ENCODE assay signal across 11 cellular contexts in genomic region chr6:18327621-18328548, GRCh38. TPM values are rescaled to one million over a fixed set of nuclear protein-coding genes. Genes with fewer than 3 reads are reported as not detected.
DNase-seq lines count a peak whose midpoint lies in the region; ATAC-seq and TF ChIP-seq lines count a peak whose summit lies in the region.
"Had no signal": no experiment of that assay in that cellular context is flagged by ENCODE, and none has a peak within 500 bp of the region (broad histone marks: within the 10 kb centered on the region; RNA-seq: fewer than 3 reads in every experiment).

No MANE protein-coding gene starts in this region.

- H3K36me3 ChIP-seq in skeletal muscle tissue (ENCODE audit: control insufficient read depth in 3 of 3, insufficient read depth in 3 of 3, low read length in 3 of 3), result no peaks in the 10 kb centered on the region
- H3K36me3 ChIP-seq: cardiac muscle cell had no signal

- ATAC-seq in GM18867 (IDR thresholded peaks at IDR 0.05; ENCODE audit: unreplicated experiment) (no peak), HG02852 (IDR thresholded peaks at IDR 0.05; ENCODE audit: unreplicated experiment) (no peak)
- ATAC-seq: A549 had no signal

- peaks cover 9 to 15% (median 12%) of the 10 kb centered on the region in 3 donors for H3K4me1 ChIP-seq in skeletal muscle tissue (ENCODE audit: control insufficient read depth in 3 of 3, insufficient read depth in 3 of 3, low read length in 3 of 3)
- H3K4me1 ChIP-seq: A549 had no signal

- H3K27me3 ChIP-seq in skeletal muscle tissue (ENCODE audit: control insufficient read depth in 3 of 3, insufficient read depth in 3 of 3, low read length in 3 of 3), result no peaks in the 10 kb centered on the region
- H3K27me3 ChIP-seq: cardiac muscle cell had no signal

- no peak overlapping the region for H3K9ac ChIP-seq in skeletal muscle tissue (ENCODE audit: low read depth in 1 of 3, low read length in 3 of 3)

- no peaks in the 10 kb centered on the region for H3K9me3 ChIP-seq in skeletal muscle tissue (ENCODE audit: control insufficient read depth in 3 of 3, low read length in 3 of 3)
- H3K9me3 ChIP-seq: A549 had no signal

- H3K4me3 ChIP-seq in fibroblast of the aortic adventitia (ENCODE audit: low read depth, low read length) (no peak overlapping the region), skeletal muscle tissue (ENCODE audit: low read length in 3 of 3) (no peak overlapping the region)
- H3K4me3 ChIP-seq: A549, cardiac muscle cell had no signal

- DNase-seq in NCI-H1417 (lab: John Stamatoyannopoulos, UW), result peak; percentile 26 to 81 (median 60)
- no peak for DNase-seq in NCI-H1417 treated with DMSO at 0.1 percent for 48 hours (lab: John Stamatoyannopoulos, UW)
- peak; percentile 73 for DNase-seq in NCI-H524 treated with DMSO at 0.1 percent for 48 hours (lab: John Stamatoyannopoulos, UW)
- DNase-seq in fibroblast of the aortic adventitia (ENCODE audit: low read depth), result peak; percentile 68
- no peak for DNase-seq in NCI-H2196 (lab: John Stamatoyannopoulos, UW; ENCODE audit: unreplicated experiment)
- DNase-seq: NCI-H446 treated with DMSO at 0.1 percent for 48 hours had no signal

- peak overlapping the region; percentile 23 for H3K27ac ChIP-seq in skeletal muscle tissue (ENCODE audit: low read depth, low read length)
- H3K27ac ChIP-seq: A549, cardiac muscle cell had no signal

- no peak for TF ChIP-seq CTCF in fibroblast of the aortic adventitia (IDR thresholded peaks at IDR 0.05; ENCODE audit: insufficient read depth, low read length)

RNA-seq across cellular contexts. Expression of gene RNF144B, which starts 59.3 kb away (rescaled TPM):
- total RNA-seq in fibroblast of the aortic adventitia (ENCODE audit: low replicate concordance), result 0.54 and 1.2 TPM in 2 replicates
- 15.1 TPM for total RNA-seq in skeletal muscle tissue

Comparison
In these comparisons a context has a peak if more than half of its experiments do, and no peak if none do; other contexts are left out.
1. DNase-seq: peak in NCI-H1417 (3 of 3), NCI-H524 treated with DMSO at 0.1 percent for 48 hours (single experiment) and fibroblast of the aortic adventitia (single experiment); none in NCI-H1417 treated with DMSO at 0.1 percent for 48 hours (single experiment) and NCI-H2196 (single experiment).